In genomic region chr2:191566347-191566746, GRCh38 we compare ENCODE assay signal across 8 cellular contexts.
A peak's percentile ranks its signal among the peaks of the same experiment; 100 is the strongest.
DNase-seq lines count a peak whose midpoint lies in the region; ATAC-seq and TF ChIP-seq lines count a peak whose summit lies in the region.

No MANE protein-coding gene starts in this region.

- ATAC-seq in HG02840 (IDR thresholded peaks at IDR 0.05; ENCODE audit: low FRiP score, unreplicated experiment), result no peak

- no peak overlapping the region for H3K9ac ChIP-seq in GM23248

- H3K27ac Mint-ChIP-seq in activated naive CD8-positive, alpha-beta T cell treated with anti-CD3 and anti-CD28 coated beads for 36 hours, result no peak overlapping the region

- in situ Hi-C loops in GM23248 (cut with MboI), result loop anchor here (25.0 kb wide), 2 partner anchors 246 to 721 kb away; no protein-coding TSS in a partner anchor

- intact Hi-C loops in spleen (cut with DNase I; ENCODE audit: low total_unique reads), result loop anchor here (5.0 kb wide), 1 partner anchor 126 kb away; no protein-coding TSS in a partner anchor

- no peaks in the 10 kb centered on the region for H3K36me3 Mint-ChIP-seq in activated naive CD8-positive, alpha-beta T cell treated with anti-CD3 and anti-CD28 coated beads for 36 hours

- H3K27me3 ChIP-seq in GM06990 (replicated peaks; ENCODE audit: control insufficient read depth, insufficient read depth, low read length), result no peaks in the 10 kb centered on the region; the same call in 1 of the 2 replicates
- H3K27me3 ChIP-seq in GM23248 (replicated peaks; ENCODE audit: insufficient read depth), result no peaks in the 10 kb centered on the region
- no peaks in the 10 kb centered on the region for H3K27me3 ChIP-seq in right atrium auricular region
- peaks cover 0 to 11% (median 0%) of the 10 kb centered on the region in 7 donors for H3K27me3 ChIP-seq in spleen (replicated peaks in 1 of 7)

- H3K4me1 ChIP-seq in GM23248 (ENCODE audit: insufficient read depth) (peaks cover 9% of the 10 kb centered on the region; the same call in 1 of the 2 replicates), right atrium auricular region (no peaks in the 10 kb centered on the region), spleen (peaks cover 0 to 38% (median 20%) of the 10 kb centered on the region in 6 donors)

- TF ChIP-seq POLR2A in spleen (IDR thresholded peaks at IDR 0.05), result no peak

- peaks cover 35% of the 10 kb centered on the region for H3K27me3 Mint-ChIP-seq in activated naive CD8-positive, alpha-beta T cell treated with anti-CD3 and anti-CD28 coated beads for 36 hours

- no peaks in the 10 kb centered on the region for H3K9me2 ChIP-seq in GM23248 (ENCODE audit: insufficient read depth)

- no peaks in the 10 kb centered on the region for H3F3A ChIP-seq in GM23248 (ENCODE audit: insufficient read depth)

- H3K36me3 ChIP-seq in GM06990 (ENCODE audit: control insufficient read depth, insufficient read depth, low read length) (no peaks in the 10 kb centered on the region), GM23248 (ENCODE audit: low read depth) (no peaks in the 10 kb centered on the region), right atrium auricular region (no peaks in the 10 kb centered on the region), spleen (no peaks in the 10 kb centered on the region)

- TF ChIP-seq CTCF in GM06990 (IDR thresholded peaks at IDR 0.05; ENCODE audit: insufficient read depth, low read length, poor library complexity, severe bottlenecking), result peak; percentile 68
- TF ChIP-seq CTCF in right atrium auricular region (IDR thresholded peaks at IDR 0.05), result peak; percentile 56 to 80
- TF ChIP-seq CTCF in spleen (IDR thresholded peaks at IDR 0.05 in 8 of 11, conservative IDR thresholded peaks at IDR 0.05 in 3 of 11), result peak; percentile 60 to 89 (median 83)

- H3K79me2 ChIP-seq in GM23248 (ENCODE audit: insufficient read depth), result no peaks in the 10 kb centered on the region

- peak overlapping the region; percentile 17; the same call in 1 of the 2 replicates for H2AFZ ChIP-seq in GM23248

- no peak overlapping the region for H3K27ac ChIP-seq in GM23248
- H3K27ac ChIP-seq in right atrium auricular region, result no peak overlapping the region
- no peak overlapping the region for H3K27ac ChIP-seq in spleen

- DNase-seq in GM06990 (ENCODE audit: extremely low read depth, insufficient read length) (no peak), GM23248 (peak; percentile 71), M059J (ENCODE audit: low read depth) (peak; percentile 65), SKM-1 (lab: John Stamatoyannopoulos, UW; ENCODE audit: unreplicated experiment) (peak; percentile 55), right atrium auricular region (ENCODE audit: low spot score) (peak; percentile 74), spleen (no peak)
- DNase-seq in activated naive CD8-positive, alpha-beta T cell treated with anti-CD3 and anti-CD28 coated beads for 36 hours, result peak; percentile 57

- H3K4me1 Mint-ChIP-seq in activated naive CD8-positive, alpha-beta T cell treated with anti-CD3 and anti-CD28 coated beads for 36 hours, result peaks cover 19% of the 10 kb centered on the region

- 43 to 47% methylated on average over 8 of the region's 8 CpGs for WGBS in GM23248 (ENCODE audit: low coverage in 1 of 2, low lambda C conversion rate in 2 of 2, missing lambda C conversion rate in 2 of 2), 2 experiments
- WGBS in spleen, 5 donors, result 61 to 70% (median 64%) methylated on average over 8 of the region's 8 CpGs

- no peaks in the 10 kb centered on the region for H3K9me3 Mint-ChIP-seq in activated naive CD8-positive, alpha-beta T cell treated with anti-CD3 and anti-CD28 coated beads for 36 hours

- no peak overlapping the region for H3K4me2 ChIP-seq in GM23248 (ENCODE audit: unreplicated experiment)

- no peak overlapping the region for H3K4me3 Mint-ChIP-seq in activated naive CD8-positive, alpha-beta T cell treated with anti-CD3 and anti-CD28 coated beads for 36 hours

- no peaks in the 10 kb centered on the region for H3K9me3 ChIP-seq in GM23248 (ENCODE audit: low read depth)
- no peaks in the 10 kb centered on the region for H3K9me3 ChIP-seq in right atrium auricular region
- H3K9me3 ChIP-seq in spleen, result no peaks in the 10 kb centered on the region

- no peaks in the 10 kb centered on the region for H4K20me1 ChIP-seq in GM23248 (ENCODE audit: insufficient read depth)

- H3K4me3 ChIP-seq in GM06990 (replicated peaks; ENCODE audit: low read depth, low read length) (no peak overlapping the region), GM23248 (no peak overlapping the region), right atrium auricular region (no peak overlapping the region), spleen (no peak overlapping the region)

Comparison
In these comparisons a context has a peak if more than half of its experiments do, and no peak if none do; other contexts are left out.
1. DNase-seq: peak in GM23248 (single experiment), M059J (single experiment), SKM-1 (single experiment), activated naive CD8-positive, alpha-beta T cell treated with anti-CD3 and anti-CD28 coated beads for 36 hours (single experiment) and right atrium auricular region (single experiment); none in GM06990 (single experiment) and spleen (single experiment).
2. Peak in every context shown above with its lines, with median percentiles within 50 percentile points of each other: CTCF ChIP-seq.